27 cellular contexts compared by ENCODE assay signal in genomic region chr1:228064741-228065542, GRCh38. TPM values are rescaled to one million over a fixed set of nuclear protein-coding genes. Genes with fewer than 3 reads are reported as not detected.
"Had no signal": no experiment of that assay in that cellular context is flagged by ENCODE, and none has a peak within 500 bp of the region (broad histone marks: within the 10 kb centered on the region; RNA-seq: fewer than 3 reads in every experiment).

No MANE protein-coding gene starts in this region.

- H3K27ac ChIP-seq: epithelial cell of prostate, esophagus squamous epithelium, hepatocyte, upper lobe of left lung, VCaP had no signal

- DNase-seq: activated CD4-positive, alpha-beta T cell treated with anti-CD3 and anti-CD28 coated beads for 4 hours; activated CD4-positive, alpha-beta T cell treated with anti-CD3 and anti-CD28 coated beads, Interleukin-2, amount 50 U/mL, for 48 hours; activated CD8-positive, alpha-beta memory T cell treated with anti-CD3 and anti-CD28 coated beads for 24 hours; activated gamma-delta T cell; activated naive CD8-positive, alpha-beta T cell treated with anti-CD3 and anti-CD28 coated beads, Interleukin-2, amount 50 U/mL, for 24 hours; amygdala; dermis blood vessel endothelial cell; effector CD4-positive, alpha-beta T cell; esophagus squamous epithelium; foreskin melanocyte; left cardiac atrium; occipital lobe; stimulated activated CD4-positive, alpha-beta T cell treated with anti-CD3 and anti-CD28 coated beads, Interleukin-2, amount 100 ng/mL, for 48 hours; stimulated activated naive CD8-positive, alpha-beta T cell treated with anti-CD3 and anti-CD28 coated beads, Interleukin-15, Interleukin-2, amounts not matched to agents 100 U/mL and 50 U/mL, for 24 hours; T-helper 9 cell had no signal

- H3K4me3 ChIP-seq: esophagus squamous epithelium, hepatocyte, upper lobe of left lung had no signal

- ATAC-seq: activated naive CD8-positive, alpha-beta T cell treated with anti-CD3 and anti-CD28 coated beads, Interleukin-2, amount 50 U/mL, for 24 hours; left cardiac atrium; naive thymus-derived CD8-positive, alpha-beta T cell; stimulated activated naive CD8-positive, alpha-beta T cell treated with anti-CD3 and anti-CD28 coated beads, Interleukin-15, Interleukin-2, amounts not matched to agents 100 U/mL and 50 U/mL, for 24 hours had no signal

- H3K9me3 ChIP-seq: esophagus squamous epithelium, upper lobe of left lung had no signal

- H3K36me3 ChIP-seq: esophagus squamous epithelium, upper lobe of left lung had no signal

RNA-seq across cellular contexts. Expression of gene WNT3A, which starts 58.1 kb away (rescaled TPM):
- total RNA-seq: bronchial epithelial cell; dermis blood vessel endothelial cell; glomerular endothelial cell; left cardiac atrium; liver; naive thymus-derived CD8-positive, alpha-beta T cell; neural crest cell; occipital lobe; right cardiac atrium; subcutaneous adipose tissue; T-helper 1 cell treated with Interleukin-12 subunit alpha and Interleukin-12 subunit beta and Interleukin-4 antibody, amounts not matched to agents 30 ng/mL and 1 ng/mL, for 36 hours had no signal
- polyA plus RNA-seq: hepatocyte; liver; naive thymus-derived CD8-positive, alpha-beta T cell; right cardiac atrium had no signal
